Comparison of ENCODE assay signal across 9 cellular contexts in genomic region chr19:17687141-17687856, GRCh38. TPM values are rescaled to one million over a fixed set of nuclear protein-coding genes. Genes with fewer than 3 reads are reported as not detected.
DNase-seq lines count a peak whose midpoint lies in the region; ATAC-seq and TF ChIP-seq lines count a peak whose summit lies in the region.
"Had no signal": no experiment of that assay in that cellular context is flagged by ENCODE, and none has a peak within 500 bp of the region (broad histone marks: within the 10 kb centered on the region; RNA-seq: fewer than 3 reads in every experiment).

No MANE protein-coding gene starts in this region.

- H3K27me3 ChIP-seq in BLaER1 treated with 17β-estradiol and CSF1 and Interleukin-3, amounts not matched to agents 10 nM and 100 nM = peaks cover 50 to 89% (median 87%) of the 10 kb centered on the region in 11 experiments
- no peaks in the 10 kb centered on the region for H3K27me3 ChIP-seq in brain microvascular endothelial cell (replicated peaks)
- peaks cover 0 to 23% of the 10 kb centered on the region in 2 donors for H3K27me3 ChIP-seq in naive thymus-derived CD4-positive, alpha-beta T cell (ENCODE audit: control insufficient read depth in 2 of 2, insufficient read depth in 2 of 2, low read length in 2 of 2)

- H3K4me3 Mint-ChIP-seq in naive thymus-derived CD4-positive, alpha-beta T cell = peak overlapping the region in 9 of 10 donors; percentile 12 to 77 (median 44)
- no peak overlapping the region for H3K4me3 Mint-ChIP-seq in activated T-helper 1 cell treated with anti-CD3 and anti-CD28 coated beads, Interleukin-12 subunit alpha, Interleukin-12 subunit beta, Interleukin-2, Interleukin-4 antibody, amounts not matched to agents 30 ng/mL and 10 ng/mL and 1 ng/mL, durations not matched to agents 14 hours and 24 hours and 36 hours
- H3K4me3 Mint-ChIP-seq: dendritic cell treated with granulocyte-macrophage colony-stimulating factor and Interleukin-4, amounts not matched to agents 40 ng/mL and 50 ng/mL, for 4 days had no signal

- peaks cover 0 to 20% (median 12%) of the 10 kb centered on the region in 10 experiments; a peak in 14 of 20 replicates for H3K4me1 ChIP-seq in BLaER1 treated with 17β-estradiol and CSF1 and Interleukin-3, amounts not matched to agents 10 nM and 100 nM
- no peaks in the 10 kb centered on the region for H3K4me1 ChIP-seq in HEK293 (ENCODE audit: control insufficient read depth, insufficient read depth, low read length)
- peaks cover 0 to 3% of the 10 kb centered on the region in 2 donors for H3K4me1 ChIP-seq in naive thymus-derived CD4-positive, alpha-beta T cell (ENCODE audit: control insufficient read depth in 2 of 2, insufficient read depth in 2 of 2, low read length in 2 of 2)

- no peak overlapping the region for H3K27ac ChIP-seq in BLaER1 treated with 17β-estradiol and CSF1 and Interleukin-3, amounts not matched to agents 10 nM and 100 nM
- H3K27ac ChIP-seq in HEK293 (ENCODE audit: extremely low read depth, low read depth, low read length) (no peak overlapping the region), brain microvascular endothelial cell (no peak overlapping the region)
- H3K27ac ChIP-seq in naive thymus-derived CD4-positive, alpha-beta T cell (ENCODE audit: low read depth, low read length) = no peak overlapping the region

- CTCF ChIA-PET in HEK293 (lab: Yijun Ruan, JAX) = no interaction called here
- CTCF ChIA-PET in naive thymus-derived CD4-positive, alpha-beta T cell (lab: Charles Lee) = no interaction called here

- POLR2A ChIA-PET in HEK293 (lab: Yijun Ruan, JAX) = no interaction called here
- POLR2A ChIA-PET in naive thymus-derived CD4-positive, alpha-beta T cell (lab: Charles Lee) = no interaction called here

- peaks cover 0 to 27% (median 0%) of the 10 kb centered on the region in 11 experiments; a peak in 7 of 22 replicates for H4K20me1 ChIP-seq in BLaER1 treated with 17β-estradiol and CSF1 and Interleukin-3, amounts not matched to agents 10 nM and 100 nM

- H3K27ac Mint-ChIP-seq in naive thymus-derived CD4-positive, alpha-beta T cell = peak overlapping the region in 2 of 9 donors; percentile 3 to 14
- no peak overlapping the region for H3K27ac Mint-ChIP-seq in activated T-helper 1 cell treated with anti-CD3 and anti-CD28 coated beads, Interleukin-12 subunit alpha, Interleukin-12 subunit beta, Interleukin-2, Interleukin-4 antibody, amounts not matched to agents 30 ng/mL and 10 ng/mL and 1 ng/mL, durations not matched to agents 14 hours and 24 hours and 36 hours
- H3K27ac Mint-ChIP-seq: dendritic cell treated with granulocyte-macrophage colony-stimulating factor and Interleukin-4, amounts not matched to agents 40 ng/mL and 50 ng/mL, for 4 days had no signal

- H3K4me3 ChIP-seq in BLaER1 treated with 17β-estradiol and CSF1 and Interleukin-3, amounts not matched to agents 10 nM and 100 nM = peak overlapping the region in 2 of 10 experiments; percentile 48 to 55; a peak in 2 of 20 replicates
- H3K4me3 ChIP-seq in HEK293 (ENCODE audit: low read depth, low read length) (no peak overlapping the region), brain microvascular endothelial cell (ENCODE audit: low read depth, low read length) (peak overlapping the region; percentile 50)
- H3K4me3 ChIP-seq in naive thymus-derived CD4-positive, alpha-beta T cell (ENCODE audit: low read length) = no peak overlapping the region

- peaks cover 5 to 16% (median 12%) of the 10 kb centered on the region in 7 donors for H3K4me1 Mint-ChIP-seq in naive thymus-derived CD4-positive, alpha-beta T cell
- H3K4me1 Mint-ChIP-seq in activated T-helper 1 cell treated with anti-CD3 and anti-CD28 coated beads, Interleukin-12 subunit alpha, Interleukin-12 subunit beta, Interleukin-2, Interleukin-4 antibody, amounts not matched to agents 30 ng/mL and 10 ng/mL and 1 ng/mL, durations not matched to agents 14 hours and 24 hours and 36 hours (ENCODE audit: low read depth) = peaks cover 9% of the 10 kb centered on the region

- intact Hi-C loops in naive thymus-derived CD4-positive, alpha-beta T cell (cut with micrococcal nuclease) = no loop called here
- intact Hi-C loops in activated T-helper 1 cell treated with anti-CD3 and anti-CD28 coated beads, Interleukin-12 subunit alpha, Interleukin-12 subunit beta, Interleukin-2, Interleukin-4 antibody, amounts not matched to agents 30 ng/mL and 10 ng/mL and 1 ng/mL, durations not matched to agents 14 hours and 24 hours and 36 hours (cut with micrococcal nuclease) = no loop called here

- peaks cover 64 to 77% (median 67%) of the 10 kb centered on the region in 5 donors for H3K27me3 Mint-ChIP-seq in naive thymus-derived CD4-positive, alpha-beta T cell
- H3K27me3 Mint-ChIP-seq in activated T-helper 1 cell treated with anti-CD3 and anti-CD28 coated beads, Interleukin-12 subunit alpha, Interleukin-12 subunit beta, Interleukin-2, Interleukin-4 antibody, amounts not matched to agents 30 ng/mL and 10 ng/mL and 1 ng/mL, durations not matched to agents 14 hours and 24 hours and 36 hours (ENCODE audit: insufficient read depth) = peaks cover 48% of the 10 kb centered on the region

- H3K36me3 ChIP-seq in BLaER1 treated with 17β-estradiol and CSF1 and Interleukin-3, amounts not matched to agents 10 nM and 100 nM = no peaks in the 10 kb centered on the region
- H3K36me3 ChIP-seq in HEK293 (ENCODE audit: control insufficient read depth in 2 of 2, insufficient read depth in 1 of 2, low read length in 2 of 2) (no peaks in the 10 kb centered on the region), brain microvascular endothelial cell (replicated peaks) (no peaks in the 10 kb centered on the region)
- H3K36me3 ChIP-seq in naive thymus-derived CD4-positive, alpha-beta T cell (ENCODE audit: control insufficient read depth in 2 of 3, insufficient read depth in 3 of 3, low read length in 3 of 3) = no peaks in the 10 kb centered on the region

- peak overlapping the region in 9 of 11 experiments; percentile 19 to 98 (median 46); a peak in 14 of 22 replicates for H3K4me2 ChIP-seq in BLaER1 treated with 17β-estradiol and CSF1 and Interleukin-3, amounts not matched to agents 10 nM and 100 nM

- TF ChIP-seq CTCF in HEK293 (tag by site-specific recombination; IDR thresholded peaks at IDR 0.05) (no peak), brain microvascular endothelial cell (IDR thresholded peaks at IDR 0.05; ENCODE audit: low read depth, low read length, missing control alignments) (no peak)

- no peak overlapping the region for H3K9ac ChIP-seq in BLaER1 treated with 17β-estradiol and CSF1 and Interleukin-3, amounts not matched to agents 10 nM and 100 nM

- no peak for DNase-seq in brain microvascular endothelial cell
- no peak for DNase-seq in naive thymus-derived CD4-positive, alpha-beta T cell
- DNase-seq in stimulated activated CD4-positive, alpha-beta T cell treated with anti-CD3 and anti-CD28 coated beads, Interleukin-15, amount 100 ng/mL, for 24 hours = no peak
- no peak for DNase-seq in SKM-1 (lab: John Stamatoyannopoulos, UW; ENCODE audit: unreplicated experiment)
- no peak for DNase-seq in activated T-helper 1 cell treated with anti-CD3 and anti-CD28 coated beads, Interleukin-12 subunit alpha, Interleukin-12 subunit beta, Interleukin-2, Interleukin-4 antibody, amounts not matched to agents 30 ng/mL and 10 ng/mL and 1 ng/mL, durations not matched to agents 14 hours and 24 hours and 36 hours (ENCODE audit: low spot score)
- no peak for DNase-seq in H4 (ENCODE audit: low spot score)

- H3K36me3 Mint-ChIP-seq in naive thymus-derived CD4-positive, alpha-beta T cell = peaks cover 0 to 5% (median 4%) of the 10 kb centered on the region in 5 donors
- H3K36me3 Mint-ChIP-seq in activated T-helper 1 cell treated with anti-CD3 and anti-CD28 coated beads, Interleukin-12 subunit alpha, Interleukin-12 subunit beta, Interleukin-2, Interleukin-4 antibody, amounts not matched to agents 30 ng/mL and 10 ng/mL and 1 ng/mL, durations not matched to agents 14 hours and 24 hours and 36 hours (ENCODE audit: low read depth) = peaks cover 1% of the 10 kb centered on the region

- ATAC-seq in naive thymus-derived CD4-positive, alpha-beta T cell = no peak

- H3K9me3 Mint-ChIP-seq in naive thymus-derived CD4-positive, alpha-beta T cell = peaks cover 0 to 14% (median 5%) of the 10 kb centered on the region in 11 donors
- no peaks in the 10 kb centered on the region for H3K9me3 Mint-ChIP-seq in activated T-helper 1 cell treated with anti-CD3 and anti-CD28 coated beads, Interleukin-12 subunit alpha, Interleukin-12 subunit beta, Interleukin-2, Interleukin-4 antibody, amounts not matched to agents 30 ng/mL and 10 ng/mL and 1 ng/mL, durations not matched to agents 14 hours and 24 hours and 36 hours
- H3K9me3 Mint-ChIP-seq: dendritic cell treated with granulocyte-macrophage colony-stimulating factor and Interleukin-4, amounts not matched to agents 40 ng/mL and 50 ng/mL, for 4 days had no signal

- in situ Hi-C loops in brain microvascular endothelial cell (cut with HindIII; ENCODE audit: low pct_ligation_motif_present, low sequenced_read_pairs) = no loop called here

- no peaks in the 10 kb centered on the region for H3K9me3 ChIP-seq in BLaER1 treated with 17β-estradiol and CSF1 and Interleukin-3, amounts not matched to agents 10 nM and 100 nM (replicated peaks in 1 of 11)
- no peaks in the 10 kb centered on the region for H3K9me3 ChIP-seq in HEK293 (ENCODE audit: control insufficient read depth, insufficient read depth, low read depth, low read length)
- H3K9me3 ChIP-seq in naive thymus-derived CD4-positive, alpha-beta T cell (ENCODE audit: control insufficient read depth in 2 of 3, low read length in 3 of 3) = no peaks in the 10 kb centered on the region

TF ChIP-seq in HEK293, 187 proteins besides CTCF, POLR2A, EP300 and RAD21 (continues in another document):
- no peak for TF ChIP-seq SP3 (tag by site-specific recombination; IDR thresholded peaks at IDR 0.05)
- peak; percentile 40; the same call in 1 of the 2 replicates for TF ChIP-seq ZNF366 (tag by site-specific recombination; conservative IDR thresholded peaks at IDR 0.05)

RNA-seq across cellular contexts. Expression of gene UNC13A, which starts 0.9 kb away (rescaled TPM):
- total RNA-seq in naive thymus-derived CD4-positive, alpha-beta T cell = under 1 TPM in 4 of 5 experiments, not detected in 1; 0.03 to 0.30 (median 0.11) TPM
- polyA plus RNA-seq in naive thymus-derived CD4-positive, alpha-beta T cell = under 1 TPM; 0.02 to 0.04 TPM
- total RNA-seq in activated T-helper 1 cell treated with anti-CD3 and anti-CD28 coated beads, Interleukin-12 subunit alpha, Interleukin-12 subunit beta, Interleukin-2, Interleukin-4 antibody, amounts not matched to agents 30 ng/mL and 10 ng/mL and 1 ng/mL, durations not matched to agents 14 hours and 24 hours and 36 hours = 0.02 TPM in 1 of 2 replicates, not detected in the other
- total RNA-seq in H4 (2014; rRNA removed; shearing (Covaris generic)) = 0.04 TPM in 1 of 2 replicates, not detected in the other

RNA-seq across cellular contexts. Expression of gene MAP1S, which starts 32.0 kb away (rescaled TPM):
- 10 to 100 TPM; 28.6 to 73.8 (median 52.5) TPM for total RNA-seq in naive thymus-derived CD4-positive, alpha-beta T cell
- polyA plus RNA-seq in naive thymus-derived CD4-positive, alpha-beta T cell = 10 to 100 TPM; 21.9 to 48.4 TPM
- total RNA-seq in activated T-helper 1 cell treated with anti-CD3 and anti-CD28 coated beads, Interleukin-12 subunit alpha, Interleukin-12 subunit beta, Interleukin-2, Interleukin-4 antibody, amounts not matched to agents 30 ng/mL and 10 ng/mL and 1 ng/mL, durations not matched to agents 14 hours and 24 hours and 36 hours = 81.7 and 83.7 TPM in 2 replicates
- total RNA-seq in H4 (2014; rRNA removed; shearing (Covaris generic)) = 6.7 and 14.6 TPM in 2 replicates
